In the genomic region with DNA sequence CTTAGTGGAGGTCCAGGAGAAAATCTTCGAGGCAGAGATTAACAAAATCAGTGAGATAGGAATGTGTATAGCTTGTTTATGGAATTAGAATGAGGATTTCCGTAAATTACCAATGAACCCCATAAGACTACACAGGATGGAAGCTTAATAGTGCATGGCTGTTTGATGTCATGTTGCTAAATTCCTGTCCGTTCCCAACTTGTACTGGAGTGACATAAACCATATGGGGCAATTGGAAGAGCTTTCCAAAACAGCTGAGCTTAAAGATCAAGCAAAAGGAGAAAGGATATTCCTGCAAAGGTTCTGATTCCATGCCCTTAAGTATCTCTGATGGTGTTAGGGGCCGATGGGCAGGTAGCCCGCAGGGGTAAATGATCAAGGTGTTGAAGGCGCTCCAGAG, we compare ENCODE assay signal across 15 cellular contexts. TPM values are rescaled to one million over a fixed set of nuclear protein-coding genes. Genes with fewer than 3 reads are reported as not detected.
DNase-seq lines count a peak whose midpoint lies in the region; ATAC-seq, FAIRE-seq and TF ChIP-seq lines count a peak whose summit lies in the region.
"Had no signal": no experiment of that assay in that cellular context is flagged by ENCODE, and none has a peak within 500 bp of the region (broad histone marks: within the 10 kb centered on the region; RNA-seq: fewer than 3 reads in every experiment).

No MANE protein-coding gene starts in this region.

- no peak overlapping the region for H2AFZ ChIP-seq in K562 (ENCODE audit: low read depth, low read length)
- H2AFZ ChIP-seq: GM23338 had no signal

- H3K4me2 ChIP-seq in K562 (ENCODE audit: insufficient read depth, low read length): no peak overlapping the region
- H3K4me2 ChIP-seq: A549, GM23338 had no signal

- 94% methylated on average over 6 of the region's 6 CpGs for WGBS in K562 (ENCODE audit: insufficient coverage, low coverage, missing lambda C conversion rate)
- WGBS in small intestine, 3 donors: 88 to 98% (median 96%) methylated on average over 6 of the region's 6 CpGs

- FAIRE-seq in GM12891 (lab: Jason Lieb, UNC): peak; percentile 55
- FAIRE-seq in K562 (lab: Jason Lieb, UNC): no peak
- no peak for FAIRE-seq in small intestine (lab: Jason Lieb, UNC)
- FAIRE-seq: A549, GM18507 had no signal

- H3K27me3 ChIP-seq in K562 (ENCODE audit: control insufficient read depth in 2 of 2, insufficient read depth in 2 of 2, low read length in 2 of 2) (no peaks in the 10 kb centered on the region), small intestine (ENCODE audit: control insufficient read depth in 2 of 2, insufficient read depth in 2 of 2, low read length in 2 of 2) (no peaks in the 10 kb centered on the region)
- H3K27me3 ChIP-seq: BE2C had no signal

- TF ChIP-seq RAD21 in K562 (CRISPR knock-in tag; conservative IDR thresholded peaks at IDR 0.05 in 1 of 2, IDR thresholded peaks at IDR 0.05 in 1 of 2): no peak

- H3K4me1 ChIP-seq in K562 (replicated peaks in 1 of 2; ENCODE audit: control insufficient read depth in 2 of 2, insufficient read depth in 2 of 2, low read length in 2 of 2) (peaks cover 0 to 4% of the 10 kb centered on the region in 2 experiments; a peak in 2 of 5 replicates), small intestine (ENCODE audit: control insufficient read depth in 2 of 2, insufficient read depth in 1 of 2, low read depth in 1 of 2, low read length in 1 of 2) (no peaks in the 10 kb centered on the region)
- H3K4me1 ChIP-seq: A549, Caco-2 had no signal

- H3K9me3 ChIP-seq in K562 (replicated peaks; ENCODE audit: control insufficient read depth, insufficient read depth, low read depth, low read length) (no peaks in the 10 kb centered on the region), small intestine (ENCODE audit: control insufficient read depth, low read depth) (no peaks in the 10 kb centered on the region)
- H3K9me3 ChIP-seq: A549, BE2C, Caco-2 had no signal

- DNase-seq in GM12891 (ENCODE audit: insufficient read length, low spot score) (no peak), K562 (ENCODE audit: extremely low read depth in 1 of 4, low spot score in 3 of 4) (no peak), fibroblast of villous mesenchyme (ENCODE audit: low read depth) (peak; percentile 53), small intestine (no peak), pons (ENCODE audit: low spot score) (no peak), T-helper 2 cell (no peak)
- DNase-seq: BE2C; Caco-2; CD8-positive, alpha-beta memory T cell; DMS53; GF-D8; H7 had no signal

- no peak overlapping the region for H3K27ac ChIP-seq in K562 (ENCODE audit: extremely low read depth, low read depth, low read length)
- H3K27ac ChIP-seq in small intestine (ENCODE audit: low read depth in 1 of 2, low read length in 1 of 2): no peak overlapping the region
- H3K27ac ChIP-seq: A549 had no signal

- H3K36me3 ChIP-seq in K562 (ENCODE audit: control insufficient read depth, insufficient read depth, low read length) (peaks cover 59% of the 10 kb centered on the region), small intestine (ENCODE audit: control insufficient read depth in 2 of 2, insufficient read depth in 2 of 2, low read length in 2 of 2) (peaks cover 10 to 19% of the 10 kb centered on the region in 2 donors)

- POLR2A ChIA-PET in K562 (lab: Yijun Ruan, JAX): interaction anchor here (0.6 to 0.7 kb wide), 2 partner anchors 17 to 693 kb away, joined by 3 read pairs; no protein-coding TSS in a partner anchor

- no peak for TF ChIP-seq EP300 in K562 (IDR thresholded peaks at IDR 0.05; ENCODE audit: low read length)

- TSS peak; percentile 25 for BruUV-seq in K562 (replicated peaks; lab: Mats Ljungman, UMichigan)

- intact Hi-C loops in K562 (cut with micrococcal nuclease): no loop called here

- no peak for ATAC-seq in K562
- ATAC-seq: A549, GM23338 had no signal

- in situ Hi-C loops in K562 (cut with MboI): no loop called here

- H3K4me3 ChIP-seq in K562: no peak overlapping the region
- no peak overlapping the region for H3K4me3 ChIP-seq in fibroblast of villous mesenchyme (ENCODE audit: low read depth, low read length)
- H3K4me3 ChIP-seq in small intestine (ENCODE audit: low read depth in 1 of 2, low read length in 2 of 2): no peak overlapping the region
- H3K4me3 ChIP-seq: A549, GM23338 had no signal

- H3K9me1 ChIP-seq in K562 (ENCODE audit: control insufficient read depth, insufficient read depth, low read length): no peaks in the 10 kb centered on the region

- TF ChIP-seq CTCF in K562 (IDR thresholded peaks at IDR 0.05 in 2 of 3, conservative IDR thresholded peaks at IDR 0.05 in 1 of 3; ENCODE audit: insufficient read depth in 2 of 3, low read depth in 1 of 3, low read length in 3 of 3): no peak
- TF ChIP-seq CTCF in fibroblast of villous mesenchyme (IDR thresholded peaks at IDR 0.05; ENCODE audit: insufficient read depth, low read depth, low read length): no peak

- H3K79me2 ChIP-seq in K562 (ENCODE audit: control insufficient read depth, insufficient read depth, low read length): no peaks in the 10 kb centered on the region

- H4K20me1 ChIP-seq in K562 (replicated peaks; ENCODE audit: control insufficient read depth, insufficient read depth, low read length): no peaks in the 10 kb centered on the region

- CTCF ChIA-PET in K562 (lab: Yijun Ruan, JAX; ENCODE audit: low intra/inter-chr PET ratio): no interaction called here

- no peak overlapping the region for H3K9ac ChIP-seq in K562 (ENCODE audit: insufficient read depth in 1 of 2, low read depth in 2 of 2, low read length in 2 of 2)

- TF ChIP-seq POLR2A in GM12891 (IDR thresholded peaks at IDR 0.05; ENCODE audit: low read depth, low read length) (no peak), K562 (conservative IDR thresholded peaks at IDR 0.05) (no peak)

TF ChIP-seq in GM12891, 5 proteins besides CTCF, POLR2A, EP300 and RAD21:
- TF ChIP-seq PAX5 (IDR thresholded peaks at IDR 0.05; ENCODE audit: insufficient read depth, low read length, severe bottlenecking): no peak
- TF ChIP-seq POLR2AphosphoS5 (IDR thresholded peaks at IDR 0.05; ENCODE audit: low read depth, low read length): no peak
- no peak for TF ChIP-seq TAF1 (IDR thresholded peaks at IDR 0.05; ENCODE audit: low read depth, low read length)
- no peak for TF ChIP-seq POU2F2 (IDR thresholded peaks at IDR 0.05; ENCODE audit: low read depth, low read length)
- TF ChIP-seq SPI1 (IDR thresholded peaks at IDR 0.05; ENCODE audit: low read depth, low read length): no peak
TF ChIP-seq in GM12891: peak in this region for 0.

TF ChIP-seq in K562, 482 proteins besides CTCF, POLR2A, EP300 and RAD21 (continues in another document):
- TF ChIP-seq TFAM (CRISPR knock-in tag; conservative IDR thresholded peaks at IDR 0.05) (no peak), EGR1 (conservative IDR thresholded peaks at IDR 0.05) (no peak), RBBP5 (IDR thresholded peaks at IDR 0.05; ENCODE audit: borderline replicate concordance, insufficient read depth, low read length, poor library complexity, severe bottlenecking) (no peak), ZNF23 (CRISPR knock-in tag; IDR thresholded peaks at IDR 0.05) (no peak), POLR3G (IDR thresholded peaks at IDR 0.05; ENCODE audit: extremely low read depth, insufficient read length, insufficient replicate concordance) (no peak), NCOA4 (IDR thresholded peaks at IDR 0.05; ENCODE audit: partially characterized antibody) (no peak), RBM15 (IDR thresholded peaks at IDR 0.05; ENCODE audit: insufficient read depth, low read length) (no peak)

RNA-seq across cellular contexts. Expression of a gene that starts 17.4 kb away (rescaled TPM):
- 22.4 TPM for polyA plus RNA-seq in GM12891 (2012; ENCODE audit: low read depth, missing spikeins)
- total RNA-seq in K562 (2011; cell fraction: chromatin; rRNA removed; ENCODE audit: low replicate concordance): 19.8 and 21.8 TPM in 2 replicates
- 15.5 and 15.8 TPM in 2 replicates for total RNA-seq in K562 (2011; cell fraction: nucleolus; rRNA removed)
- total RNA-seq in K562 (2011; cell fraction: nucleoplasm; rRNA removed): 16.0 and 16.3 TPM in 2 replicates
- 37.6 and 39.2 TPM in 2 replicates for total RNA-seq in K562 (2014; rRNA removed)
- total RNA-seq in K562 (2014; rRNA removed; fragmentation: Illumina TruSeq; extraction: Trizol): 37.7 and 40.7 TPM in 2 replicates
- total RNA-seq in K562 (2015; rRNA removed; fragmentation: Illumina TruSeq; extraction: Trizol): 37.6 and 42.7 TPM in 2 replicates
- 35.0 and 37.1 TPM in 2 replicates for total RNA-seq in K562 (2021)
- polyA plus RNA-seq in K562 (2011; rRNA removed): 39.1 and 44.8 TPM in 2 replicates
- 27.8 and 35.1 TPM in 2 replicates for polyA plus RNA-seq in K562 (2011; cell fraction: cytosol; rRNA removed)
- 18.9 and 23.2 TPM in 2 replicates for polyA plus RNA-seq in K562 (2011; cell fraction: nucleus; rRNA removed)
- 28.6 and 41.1 TPM in 2 replicates for polyA plus RNA-seq in K562 (2012)
- polyA plus RNA-seq in K562 (2014; fragmentation: Illumina TruSeq; extraction: Trizol): 38.5 and 41.8 TPM in 2 replicates
- 10 to 100 TPM; 15.9 to 19.8 TPM for polyA plus RNA-seq in K562 (2014; fragmentation: Nextera tagmentation; extraction: Ambion mirVana)
- 28.8 and 32.5 TPM in 2 replicates for polyA plus RNA-seq in K562 (2014; rRNA removed)
- polyA minus RNA-seq in K562 (2011; rRNA and poly(A)+ RNA removed): 64.0 and 69.3 TPM in 2 replicates
- 29.9 and 37.6 TPM in 2 replicates for polyA minus RNA-seq in K562 (2011; cell fraction: cytosol; rRNA and poly(A)+ RNA removed)
- 6.7 and 13.0 TPM in 2 replicates for polyA minus RNA-seq in K562 (2011; cell fraction: nucleus; rRNA and poly(A)+ RNA removed)
- total RNA-seq in fibroblast of villous mesenchyme: 21.3 and 35.0 TPM in 2 replicates
- polyA plus RNA-seq in small intestine: 10 to 100 TPM; 17.8 to 21.2 (median 21.0) TPM

RNA-seq across cellular contexts. Expression of a gene that starts 30.4 kb away (rescaled TPM):
- polyA plus RNA-seq in GM12891 (2012; ENCODE audit: low read depth, missing spikeins): 83.2 TPM
- total RNA-seq in K562 (2011; cell fraction: chromatin; rRNA removed; ENCODE audit: low replicate concordance): 83.7 and 109 TPM in 2 replicates
- 46.7 and 52.4 TPM in 2 replicates for total RNA-seq in K562 (2011; cell fraction: nucleolus; rRNA removed)
- total RNA-seq in K562 (2011; cell fraction: nucleoplasm; rRNA removed): 52.9 and 60.3 TPM in 2 replicates
- 7.0 and 10.8 TPM in 2 replicates for total RNA-seq in K562 (2014; rRNA removed)
- total RNA-seq in K562 (2014; rRNA removed; fragmentation: Illumina TruSeq; extraction: Trizol): 4.5 and 4.7 TPM in 2 replicates
- 10.4 and 11.5 TPM in 2 replicates for total RNA-seq in K562 (2015; rRNA removed; fragmentation: Illumina TruSeq; extraction: Trizol)
- 13.5 and 13.7 TPM in 2 replicates for total RNA-seq in K562 (2021)
- 8.3 and 16.5 TPM in 2 replicates for polyA plus RNA-seq in K562 (2011; rRNA removed)
- 10.2 and 13.4 TPM in 2 replicates for polyA plus RNA-seq in K562 (2011; cell fraction: cytosol; rRNA removed)
- 65.4 and 117 TPM in 2 replicates for polyA plus RNA-seq in K562 (2011; cell fraction: nucleus; rRNA removed)
- polyA plus RNA-seq in K562 (2012): 20.3 and 34.9 TPM in 2 replicates
- polyA plus RNA-seq in K562 (2014; fragmentation: Illumina TruSeq; extraction: Trizol): 6.8 and 8.5 TPM in 2 replicates
- 1 to 10 TPM; 1.5 to 2.1 TPM for polyA plus RNA-seq in K562 (2014; fragmentation: Nextera tagmentation; extraction: Ambion mirVana)
- polyA plus RNA-seq in K562 (2014; rRNA removed): 5.0 and 6.0 TPM in 2 replicates
- polyA minus RNA-seq in K562 (2011; rRNA and poly(A)+ RNA removed): 25.3 and 27.0 TPM in 2 replicates
- 14.7 and 15.7 TPM in 2 replicates for polyA minus RNA-seq in K562 (2011; cell fraction: cytosol; rRNA and poly(A)+ RNA removed)
- 25.7 and 72.6 TPM in 2 replicates for polyA minus RNA-seq in K562 (2011; cell fraction: nucleus; rRNA and poly(A)+ RNA removed)
- total RNA-seq in fibroblast of villous mesenchyme: 477 and 501 TPM in 2 replicates
- 100 to 1,000 TPM in 2 of 3 donors, 10 to 100 TPM in 1; 98.1 to 154 (median 150) TPM for polyA plus RNA-seq in small intestine
